ENCODE assay signal across 26 cellular contexts in the genomic region with DNA sequence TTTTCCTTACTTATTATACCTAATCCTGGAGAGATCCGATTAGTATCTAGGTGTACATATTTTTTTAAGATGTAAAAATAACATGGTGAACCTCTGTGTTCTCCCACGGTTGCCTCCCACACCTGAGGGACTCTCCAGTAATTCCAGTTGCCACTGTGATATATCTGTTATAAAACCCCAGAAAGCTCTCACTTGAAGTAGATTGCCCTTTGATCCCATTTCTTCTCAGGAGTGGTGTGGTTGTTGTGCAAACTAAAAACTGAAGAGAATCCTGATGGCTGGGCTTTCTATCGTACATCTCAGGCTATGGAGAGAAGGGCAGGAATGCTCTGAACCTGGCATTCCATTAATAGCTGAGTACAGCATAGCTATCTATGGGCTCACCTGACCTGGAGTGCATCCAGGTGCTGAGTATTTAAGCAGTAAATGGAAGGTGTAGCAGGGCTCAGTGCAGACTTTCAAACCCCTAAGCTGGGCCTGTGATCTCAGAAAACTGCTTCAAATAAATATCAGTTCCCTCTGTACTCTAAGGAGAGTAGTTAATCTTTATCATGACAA. TPM values are rescaled to one million over a fixed set of nuclear protein-coding genes. Genes with fewer than 3 reads are reported as not detected.
"Had no signal": no experiment of that assay in that cellular context is flagged by ENCODE, and none has a peak within 500 bp of the region (broad histone marks: within the 10 kb centered on the region; RNA-seq: fewer than 3 reads in every experiment).

No MANE protein-coding gene starts in this region.

- H3K36me3 Mint-ChIP-seq: activated naive CD8-positive, alpha-beta T cell; brain; immature natural killer cell; memory B cell; natural killer cell treated with Interleukin-12 subunit alpha and Interleukin-12 subunit beta and Interleukin-15 and Interleukin-18, amount 100 ng/mL, for 72 hours had no signal

- H3K9me3 Mint-ChIP-seq: activated B cell treated with CpG ODN at 0.5 μM for 24 hours; activated T-cell treated with anti-CD3 and anti-CD28 coated beads, Interleukin-2, amount 50 U/mL, for 72 hours; brain; central memory CD8-positive, alpha-beta T cell; immature natural killer cell; memory B cell; natural killer cell treated with Interleukin-12 subunit alpha and Interleukin-12 subunit beta and Interleukin-15 and Interleukin-18, amount 100 ng/mL, for 72 hours; stimulated activated naive CD8-positive, alpha-beta T cell treated with anti-CD3 and anti-CD28 coated beads, Interleukin-15, Interleukin-2, amounts not matched to agents 100 ng/mL and 50 ng/mL, for 24 hours; T-helper 1 cell treated with Interleukin-12 subunit alpha and Interleukin-12 subunit beta and Interleukin-4 antibody, amounts not matched to agents 30 μg/mL and 1 μg/mL, for 36 hours had no signal

- H3K4me3 Mint-ChIP-seq: activated B cell treated with CpG ODN at 0.5 μM for 24 hours; activated naive CD8-positive, alpha-beta T cell; activated T-cell treated with anti-CD3 and anti-CD28 coated beads, Interleukin-2, amount 50 U/mL, for 72 hours; brain; central memory CD8-positive, alpha-beta T cell; immature natural killer cell; memory B cell; natural killer cell treated with Interleukin-12 subunit alpha and Interleukin-12 subunit beta and Interleukin-15 and Interleukin-18, amount 100 ng/mL, for 72 hours; stimulated activated naive CD8-positive, alpha-beta T cell treated with anti-CD3 and anti-CD28 coated beads, Interleukin-15, Interleukin-2, amounts not matched to agents 100 ng/mL and 50 ng/mL, for 24 hours; T-helper 1 cell treated with Interleukin-12 subunit alpha and Interleukin-12 subunit beta and Interleukin-4 antibody, amounts not matched to agents 30 μg/mL and 1 μg/mL, for 36 hours had no signal

- H3K4me1 Mint-ChIP-seq: activated B cell treated with CpG ODN at 0.5 μM for 24 hours; brain; central memory CD8-positive, alpha-beta T cell; immature natural killer cell; memory B cell had no signal

- H3K36me3 ChIP-seq: esophagus squamous epithelium, uterus had no signal

- H3K27ac ChIP-seq: esophagus squamous epithelium, uterus had no signal

- H3K9me3 ChIP-seq: esophagus squamous epithelium, uterus had no signal

- ATAC-seq: activated T-cell treated with anti-CD3 and anti-CD28 coated beads, Interleukin-2, amount 50 U/mL, for 72 hours; left cardiac atrium; natural killer cell treated with Interleukin-12 subunit alpha and Interleukin-12 subunit beta and Interleukin-15 and Interleukin-18, amount 100 ng/mL, for 72 hours; SK-N-SH treated with all-trans-retinoic acid at 6 μM for 48 hours had no signal

- H3K4me3 ChIP-seq: esophagus squamous epithelium, smooth muscle cell, uterus had no signal

- H3K4me1 ChIP-seq: esophagus squamous epithelium, uterus had no signal

- H3K4me2 ChIP-seq: smooth muscle cell had no signal

- H3K27me3 ChIP-seq: esophagus squamous epithelium, uterus had no signal

- H3K27ac Mint-ChIP-seq: activated B cell treated with CpG ODN at 0.5 μM for 24 hours; activated naive CD8-positive, alpha-beta T cell; brain; immature natural killer cell; memory B cell; natural killer cell treated with Interleukin-12 subunit alpha and Interleukin-12 subunit beta and Interleukin-15 and Interleukin-18, amount 100 ng/mL, for 72 hours; stimulated activated naive CD8-positive, alpha-beta T cell treated with anti-CD3 and anti-CD28 coated beads, Interleukin-15, Interleukin-2, amounts not matched to agents 100 ng/mL and 50 ng/mL, for 24 hours; T-helper 1 cell treated with Interleukin-12 subunit alpha and Interleukin-12 subunit beta and Interleukin-4 antibody, amounts not matched to agents 30 μg/mL and 1 μg/mL, for 36 hours had no signal

- DNase-seq: activated B cell treated with CpG ODN at 0.5 μM for 24 hours; activated CD4-positive, alpha-beta T cell treated with anti-CD3 and anti-CD28 coated beads for 48 hours; activated CD8-positive, alpha-beta memory T cell treated with anti-CD3 and anti-CD28 coated beads, Interleukin-2, amount 50 U/mL, for 48 hours; activated gamma-delta T cell treated with Interleukin-2 at 50 U/mL for 16 hours; activated T-cell treated with anti-CD3 and anti-CD28 coated beads, Interleukin-2, amount 50 U/mL, for 72 hours; amniotic stem cell; cortex of kidney; effector CD4-positive, alpha-beta T cell; esophagus squamous epithelium; glutamatergic neuron; immature natural killer cell; left cardiac atrium; nucleus accumbens; posterior cingulate gyrus; uterus had no signal

- H3K27me3 Mint-ChIP-seq: activated B cell treated with CpG ODN at 0.5 μM for 24 hours; stimulated activated naive CD8-positive, alpha-beta T cell treated with anti-CD3 and anti-CD28 coated beads, Interleukin-15, Interleukin-2, amounts not matched to agents 100 ng/mL and 50 ng/mL, for 24 hours had no signal

RNA-seq across cellular contexts. Expression of a gene that starts 40.9 kb away (rescaled TPM):
- total RNA-seq: activated B cell treated with CpG ODN at 0.5 μM for 24 hours; activated T-cell treated with anti-CD3 and anti-CD28 coated beads, Interleukin-2, amount 50 U/mL, for 72 hours; esophagus squamous epithelium; fibroblast of villous mesenchyme; natural killer cell treated with Interleukin-12 subunit alpha and Interleukin-12 subunit beta and Interleukin-15 and Interleukin-18, amount 100 ng/mL, for 72 hours; smooth muscle cell; temporal lobe; uterus had no signal
